33 cellular contexts compared by ENCODE assay signal in genomic region chr2:70750320-70750719, GRCh38. TPM values are rescaled to one million over a fixed set of nuclear protein-coding genes. Genes with fewer than 3 reads are reported as not detected.
"Had no signal": no experiment of that assay in that cellular context is flagged by ENCODE, and none has a peak within 500 bp of the region (broad histone marks: within the 10 kb centered on the region; RNA-seq: fewer than 3 reads in every experiment).

No MANE protein-coding gene starts in this region.

- H3K36me3 Mint-ChIP-seq: mesothelial cell of epicardium, natural killer cell had no signal

- DNase-seq: left colon; left lung; lower lobe of right lung; mammary epithelial cell; mesenchymal stem cell; naive B cell; natural killer cell; nephron progenitor cell; occipital lobe; psoas muscle; right lobe of liver; stimulated activated CD4-positive, alpha-beta T cell treated with anti-CD3 and anti-CD28 coated beads, Interleukin-2, amount 100 ng/mL, for 24 hours; stimulated activated CD4-positive, alpha-beta T cell treated with anti-CD3 and anti-CD28 coated beads, Interleukin-4, amount 100 ng/mL, for 1 hour; stimulated activated naive B cell treated with anti-CD40 and anti-IgM and Interleukin-4, amounts not matched to agents 10 μg/mL and 1 μg/mL and 100 μg/mL, for 72 hours; stimulated activated naive CD8-positive, alpha-beta T cell treated with anti-CD3 and anti-CD28 coated beads, Interleukin-15, amount 100 ng/mL, for 72 hours; substantia nigra; uterus had no signal

- H3K9ac ChIP-seq: neural progenitor cell, parathyroid adenoma had no signal

- ATAC-seq: left colon; left lung; lower lobe of right lung; natural killer cell; psoas muscle; right lobe of liver; stimulated activated naive B cell treated with anti-CD40 and anti-IgM and Interleukin-4, amounts not matched to agents 10 μg/mL and 1 μg/mL and 100 μg/mL, for 72 hours; stimulated activated naive CD8-positive, alpha-beta T cell treated with anti-CD3 and anti-CD28 coated beads, Interleukin-15, amount 100 ng/mL, for 72 hours had no signal

- H3K27me3 ChIP-seq: neural progenitor cell, right lobe of liver, tibial nerve, uterus had no signal

- H3K36me3 ChIP-seq: left lung, lower lobe of right lung, neural progenitor cell, neutrophil, right lobe of liver, tibial nerve, uterus had no signal

- H3K4me3 Mint-ChIP-seq: mesothelial cell of epicardium; natural killer cell; nephron progenitor cell; neural progenitor cell; stimulated activated naive B cell treated with anti-CD40 and anti-IgM and Interleukin-4, amounts not matched to agents 10 μg/mL and 1 μg/mL and 100 μg/mL, for 72 hours; stimulated activated naive CD8-positive, alpha-beta T cell treated with anti-CD3 and anti-CD28 coated beads, Interleukin-15, amount 100 ng/mL, for 72 hours; type B pancreatic cell had no signal

- H3K4me1 Mint-ChIP-seq: mesothelial cell of epicardium; natural killer cell; stimulated activated naive CD8-positive, alpha-beta T cell treated with anti-CD3 and anti-CD28 coated beads, Interleukin-15, amount 100 ng/mL, for 72 hours had no signal

- H3K27ac ChIP-seq: hepatocyte, left lung, lower lobe of right lung, neural progenitor cell, neutrophil, parathyroid adenoma, psoas muscle, right lobe of liver, tibial nerve, uterus had no signal

- H2AFZ ChIP-seq: hepatocyte, neural progenitor cell, parathyroid adenoma had no signal

- H3K27ac Mint-ChIP-seq: mesothelial cell of epicardium; natural killer cell; nephron progenitor cell; neural progenitor cell; stimulated activated naive B cell treated with anti-CD40 and anti-IgM and Interleukin-4, amounts not matched to agents 10 μg/mL and 1 μg/mL and 100 μg/mL, for 72 hours; stimulated activated naive CD8-positive, alpha-beta T cell treated with anti-CD3 and anti-CD28 coated beads, Interleukin-15, amount 100 ng/mL, for 72 hours; type B pancreatic cell had no signal

- H3K4me1 ChIP-seq: left lung, lower lobe of right lung, parathyroid adenoma, psoas muscle, right lobe of liver, tibial nerve, uterus had no signal

- H3K79me2 ChIP-seq: hepatocyte, parathyroid adenoma had no signal

- H3K27me3 Mint-ChIP-seq: stimulated activated naive CD8-positive, alpha-beta T cell treated with anti-CD3 and anti-CD28 coated beads, Interleukin-15, amount 100 ng/mL, for 72 hours had no signal

- H3K4me2 ChIP-seq: hepatocyte, neural progenitor cell, smooth muscle cell had no signal

- H3K9me3 ChIP-seq: left lung, lower lobe of right lung, neutrophil, psoas muscle, right lobe of liver, tibial nerve, uterus had no signal

- FAIRE-seq: keratinocyte had no signal

- H3K9me3 Mint-ChIP-seq: type B pancreatic cell had no signal

- H3K4me3 ChIP-seq: hepatocyte, left lung, lower lobe of right lung, neural progenitor cell, psoas muscle, right lobe of liver, smooth muscle cell, tibial nerve, uterus had no signal

RNA-seq across cellular contexts. Expression of gene ADD2, which starts 17.7 kb away (rescaled TPM):
- total RNA-seq: mammary epithelial cell, osteocyte had no signal

RNA-seq across cellular contexts. Expression of gene FIGLA, which starts 40.1 kb away (rescaled TPM):
- total RNA-seq: hepatocyte, left colon, left lung, liver, lower lobe of right lung, mammary epithelial cell, mesothelial cell of epicardium, mononuclear cell, natural killer cell, occipital lobe, osteocyte, posterior vena cava, psoas muscle, right lobe of liver, skeletal muscle tissue, smooth muscle cell, temporal lobe, tibial nerve, ureter, uterus had no signal
- polyA plus RNA-seq: hepatocyte, keratinocyte, liver, mammary epithelial cell, smooth muscle cell had no signal
